Comparison of ENCODE assay signal across 9 cellular contexts in the genomic region with DNA sequence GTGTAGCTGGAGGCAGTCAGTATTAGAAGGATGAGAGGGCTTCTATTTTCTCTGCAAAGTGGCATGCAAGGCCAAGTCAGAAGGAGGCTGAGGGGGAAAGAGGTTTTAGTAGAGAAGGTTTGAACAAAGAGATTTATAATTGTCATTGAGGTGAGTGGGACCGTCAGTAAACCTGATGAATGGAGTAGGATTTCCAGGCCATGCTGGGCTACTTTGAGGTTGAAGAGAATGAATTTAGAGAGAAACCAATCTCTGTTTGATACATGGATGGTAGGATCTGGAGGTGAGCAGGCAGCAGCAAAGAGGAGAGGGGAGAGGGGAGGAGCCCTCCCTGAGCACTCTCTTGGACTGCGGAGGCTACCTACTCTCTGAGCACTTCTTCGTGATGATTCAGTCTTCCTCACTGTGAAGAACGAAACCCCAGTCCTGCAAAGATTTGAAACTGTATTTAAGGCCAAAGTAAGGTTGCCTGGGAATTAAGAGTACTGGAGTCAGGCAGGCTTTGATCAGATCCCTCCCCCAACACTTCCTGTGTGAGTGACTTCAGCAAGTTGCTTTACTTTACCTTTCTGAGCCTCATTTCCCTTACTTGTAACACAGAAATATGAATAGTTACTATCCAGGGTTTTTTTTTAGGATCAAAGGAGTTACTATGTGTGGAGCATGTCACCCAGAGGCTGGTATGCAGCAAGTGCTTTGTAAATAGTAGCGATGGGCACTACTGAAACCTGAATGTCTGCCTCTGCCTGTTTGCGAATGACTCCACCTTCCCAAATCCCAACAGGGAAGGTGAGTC.
DNase-seq lines count a peak whose midpoint lies in the region; ATAC-seq lines count a peak whose summit lies in the region.
"Had no signal": no experiment of that assay in that cellular context is flagged by ENCODE, and none has a peak within 500 bp of the region (broad histone marks: within the 10 kb centered on the region; RNA-seq: fewer than 3 reads in every experiment).

No MANE protein-coding gene starts in this region.

- H3K9me3 ChIP-seq in CD8-positive, alpha-beta memory T cell (ENCODE audit: low read length): no peaks in the 10 kb centered on the region

- H3K4me1 ChIP-seq in CD8-positive, alpha-beta memory T cell (ENCODE audit: insufficient read depth, low read length): peaks cover 53% of the 10 kb centered on the region

- H3K4me3 Mint-ChIP-seq in CD8-positive, alpha-beta memory T cell: peak overlapping the region in 4 of 7 donors; percentile 10 to 40 (median 22)
- peak overlapping the region in 9 of 10 donors; percentile 13 to 87 (median 44) for H3K4me3 Mint-ChIP-seq in naive thymus-derived CD8-positive, alpha-beta T cell

- peak; percentile 52 to 56 for ATAC-seq in naive thymus-derived CD8-positive, alpha-beta T cell
- no peak for ATAC-seq in HG02798 (IDR thresholded peaks at IDR 0.05; ENCODE audit: poor library complexity, unreplicated experiment)

- peaks cover 14 to 82% (median 30%) of the 10 kb centered on the region in 3 donors for H3K36me3 Mint-ChIP-seq in CD8-positive, alpha-beta memory T cell
- peaks cover 5 to 92% (median 24%) of the 10 kb centered on the region in 3 donors for H3K36me3 Mint-ChIP-seq in naive thymus-derived CD8-positive, alpha-beta T cell

- DNase-seq in CD8-positive, alpha-beta memory T cell: peak in 1 of 5 donors; percentile 30
- DNase-seq in Jurkat, Clone E6-1 (ENCODE audit: low read depth, low spot score): peak; percentile 54
- DNase-seq in T47D (ENCODE audit: low read depth in 1 of 2, low spot score in 1 of 2): peak; percentile 76 to 99
- DNase-seq in naive thymus-derived CD8-positive, alpha-beta T cell: peak in 4 of 10 donors; percentile 9 to 34 (median 22)
- DNase-seq in cerebellar nuclear complex (lab: John Stamatoyannopoulos, UW): no peak
- no peak for DNase-seq in H4 (ENCODE audit: low spot score)
- DNase-seq in mucosa of gallbladder (ENCODE audit: low spot score): no peak
- DNase-seq: NCI-H187 had no signal

- peaks cover 39% of the 10 kb centered on the region for H3K36me3 ChIP-seq in CD8-positive, alpha-beta memory T cell (ENCODE audit: insufficient read depth, low read length)

- H3K4me1 Mint-ChIP-seq in CD8-positive, alpha-beta memory T cell: peaks cover 70 to 79% (median 78%) of the 10 kb centered on the region in 3 donors
- H3K4me1 Mint-ChIP-seq in naive thymus-derived CD8-positive, alpha-beta T cell: peaks cover 44 to 89% (median 78%) of the 10 kb centered on the region in 4 donors

- peak overlapping the region; percentile 72 to 94 (median 78) for H3K27ac Mint-ChIP-seq in CD8-positive, alpha-beta memory T cell
- peak overlapping the region; percentile 50 to 95 (median 84) for H3K27ac Mint-ChIP-seq in naive thymus-derived CD8-positive, alpha-beta T cell

- H3K27ac ChIP-seq in CD8-positive, alpha-beta memory T cell (ENCODE audit: low read depth, low read length): no peak overlapping the region

- no peak overlapping the region for H3K4me3 ChIP-seq in CD8-positive, alpha-beta memory T cell (ENCODE audit: low read length)
- H3K4me3 ChIP-seq in Jurkat, Clone E6-1 (ENCODE audit: low read length): no peak overlapping the region

- in situ Hi-C loops in T47D (cut with HindIII; ENCODE audit: low pct_unique_long_range_greater_than_20kb, low sequenced_read_pairs): no loop called here

- POLR2A ChIA-PET in CD8-positive, alpha-beta memory T cell (lab: Charles Lee): interaction anchor here (0.8 kb wide), 1 partner anchor 31 kb away, joined by 3 read pairs; no protein-coding TSS in a partner anchor
- POLR2A ChIA-PET in naive thymus-derived CD8-positive, alpha-beta T cell (lab: Charles Lee): interaction anchor here (0.8 kb wide), 1 partner anchor 24 kb away, joined by 3 read pairs; no protein-coding TSS in a partner anchor

- no peaks in the 10 kb centered on the region for H3K27me3 Mint-ChIP-seq in CD8-positive, alpha-beta memory T cell
- H3K27me3 Mint-ChIP-seq in naive thymus-derived CD8-positive, alpha-beta T cell: no peaks in the 10 kb centered on the region

- CTCF ChIA-PET in CD8-positive, alpha-beta memory T cell (lab: Charles Lee): interaction anchor here (1.0 kb wide), 1 partner anchor 24 kb away, joined by 3 read pairs; no protein-coding TSS in a partner anchor

- no peaks in the 10 kb centered on the region for H3K27me3 ChIP-seq in CD8-positive, alpha-beta memory T cell (ENCODE audit: insufficient read depth, low read length, poor library complexity, severe bottlenecking)

- H3K9me3 Mint-ChIP-seq in CD8-positive, alpha-beta memory T cell: no peaks in the 10 kb centered on the region
- peaks cover 0 to 2% (median 0%) of the 10 kb centered on the region in 9 donors for H3K9me3 Mint-ChIP-seq in naive thymus-derived CD8-positive, alpha-beta T cell

Comparison
In these comparisons a context has a peak if more than half of its experiments do, and no peak if none do; other contexts are left out.
1. DNase-seq: peak in Jurkat, Clone E6-1 (single experiment) and T47D (2 of 2); none in cerebellar nuclear complex (0 of 2), H4 (single experiment) and mucosa of gallbladder (single experiment).